Comparison of ENCODE assay signal across 8 cellular contexts in the genomic region with DNA sequence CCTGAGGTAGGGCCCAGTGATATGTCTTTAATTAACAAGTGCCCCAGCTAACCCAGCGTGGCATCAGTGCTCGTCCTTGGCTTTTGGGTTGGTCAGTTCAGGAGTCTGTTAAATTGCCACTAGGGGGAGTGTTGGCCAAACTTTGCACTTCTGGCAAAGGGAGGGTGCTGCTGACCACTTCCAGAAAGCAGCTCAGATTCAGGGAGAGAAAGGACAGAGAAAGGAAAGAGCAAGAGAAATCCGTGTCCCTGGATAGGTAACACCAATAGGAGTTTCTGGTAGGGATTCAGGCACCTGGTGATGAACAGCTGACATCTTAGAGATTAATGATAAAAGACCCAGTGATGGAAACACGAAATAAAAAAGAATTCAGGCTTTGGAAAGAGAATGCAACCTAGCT.
DNase-seq lines count a peak whose midpoint lies in the region; ATAC-seq, FAIRE-seq and TF ChIP-seq lines count a peak whose summit lies in the region.

No MANE protein-coding gene starts in this region.

- BruUV-seq in endothelial cell of umbilical vein (replicated peaks; lab: Mats Ljungman, UMichigan): no TSS peak

- FAIRE-seq in endothelial cell of umbilical vein (lab: Jason Lieb, UNC): peak; percentile 71

- no peaks in the 10 kb centered on the region for H3K36me3 ChIP-seq in Peyer's patch
- H3K36me3 ChIP-seq in endothelial cell of umbilical vein (ENCODE audit: control insufficient read depth in 2 of 2, extremely low read depth in 1 of 2, insufficient read depth in 2 of 2, low read length in 2 of 2): no peaks in the 10 kb centered on the region
- no peaks in the 10 kb centered on the region for H3K36me3 ChIP-seq in mucosa of descending colon (ENCODE audit: low read depth)

- no peaks in the 10 kb centered on the region for H3K27me3 ChIP-seq in Peyer's patch
- H3K27me3 ChIP-seq in endothelial cell of umbilical vein (ENCODE audit: control insufficient read depth in 2 of 2, insufficient read depth in 2 of 2, low read length in 2 of 2): no peaks in the 10 kb centered on the region

- intact Hi-C loops in endothelial cell of umbilical vein (cut with micrococcal nuclease): loop anchor here (1.0 to 5.0 kb wide), 5 partner anchors 19 to 495 kb away; no protein-coding TSS in a partner anchor
- intact Hi-C loops in mucosa of descending colon (cut with DNase I, micrococcal nuclease): no loop called here

- TF ChIP-seq CTCF in Peyer's patch (IDR thresholded peaks at IDR 0.05) (peak in 5 of 6 experiments; percentile 12 to 57 (median 49)), endothelial cell of umbilical vein (IDR thresholded peaks at IDR 0.05; ENCODE audit: extremely low read depth in 1 of 2, insufficient read depth in 1 of 2, low read depth in 1 of 2, low read length in 2 of 2) (peak; percentile 78 to 86), mucosa of descending colon (IDR thresholded peaks at IDR 0.05) (peak; percentile 36)

- no peaks in the 10 kb centered on the region for H3K79me2 ChIP-seq in endothelial cell of umbilical vein (ENCODE audit: control insufficient read depth, insufficient read depth, low read length)

- H3K4me1 ChIP-seq in Peyer's patch (no peaks in the 10 kb centered on the region), endothelial cell of umbilical vein (ENCODE audit: control insufficient read depth, extremely low read depth, insufficient read depth, low read length) (peaks cover 19% of the 10 kb centered on the region), mucosa of descending colon (ENCODE audit: low read depth) (peaks cover 7% of the 10 kb centered on the region)

- H4K20me1 ChIP-seq in endothelial cell of umbilical vein (replicated peaks; ENCODE audit: control insufficient read depth, extremely low read depth, insufficient read depth, low read length): no peaks in the 10 kb centered on the region

- no peaks in the 10 kb centered on the region for H3K9me1 ChIP-seq in endothelial cell of umbilical vein (replicated peaks; ENCODE audit: control insufficient read depth, extremely low read depth, insufficient read depth, low read length)

- TF ChIP-seq POLR2A in Peyer's patch (IDR thresholded peaks at IDR 0.05): no peak
- TF ChIP-seq POLR2A in endothelial cell of umbilical vein (IDR thresholded peaks at IDR 0.05; ENCODE audit: low read depth, low read length): no peak

- POLR2A ChIA-PET in endothelial cell of umbilical vein (lab: Charles Lee): interaction anchor here (0.8 kb wide), 1 partner anchor 214 kb away, joined by 3 read pairs; no protein-coding TSS in a partner anchor

- H3K27ac ChIP-seq in Peyer's patch (no peak overlapping the region), endothelial cell of umbilical vein (ENCODE audit: insufficient read depth, low read depth, low read length) (no peak overlapping the region)

- no peak overlapping the region for H3K4me2 ChIP-seq in endothelial cell of umbilical vein (ENCODE audit: insufficient read depth, low read length)

- DNase-seq in COLO668 (lab: John Stamatoyannopoulos, UW; ENCODE audit: unreplicated experiment) (peak; percentile 33), HCEC 1CT (peak; percentile 52), Peyer's patch (peak in 1 of 3 donors; percentile 65), endothelial cell of umbilical vein (ENCODE audit: low read depth, low spot score) (peak; percentile 72), mucosa of descending colon (peak in 1 of 3 donors; percentile 36), NCI-H1436 (lab: John Stamatoyannopoulos, UW) (no peak), COR-L47 (lab: John Stamatoyannopoulos, UW) (no peak)

- ATAC-seq in mucosa of descending colon: peak; percentile 65
- ATAC-seq in HG03520 (IDR thresholded peaks at IDR 0.05; ENCODE audit: unreplicated experiment): no peak

- dilution Hi-C loops in endothelial cell of umbilical vein (cut with MboI; ENCODE audit: extremely low pct_ligation_motif_present, low sequenced_read_pairs): no loop called here

- H3K9ac ChIP-seq in endothelial cell of umbilical vein (replicated peaks; ENCODE audit: extremely low read depth, insufficient read depth, low read length): no peak overlapping the region

- no peak overlapping the region for H2AFZ ChIP-seq in endothelial cell of umbilical vein (ENCODE audit: low read depth, low read length)

- no peaks in the 10 kb centered on the region for H3K9me3 ChIP-seq in Peyer's patch
- no peaks in the 10 kb centered on the region for H3K9me3 ChIP-seq in endothelial cell of umbilical vein (replicated peaks; ENCODE audit: control insufficient read depth, insufficient read depth, low read length)
- H3K9me3 ChIP-seq in mucosa of descending colon: no peaks in the 10 kb centered on the region

- CTCF ChIA-PET in endothelial cell of umbilical vein (lab: Charles Lee): interaction anchor here (0.5 to 6.9 kb wide), 55 partner anchors 9 to 864 kb away, joined by 3 to 366 read pairs (median 4); no protein-coding TSS in a partner anchor

- H3K4me3 ChIP-seq in Peyer's patch: no peak overlapping the region
- no peak overlapping the region for H3K4me3 ChIP-seq in endothelial cell of umbilical vein (replicated peaks in 1 of 3; ENCODE audit: insufficient read depth in 1 of 3, low read depth in 1 of 3, low read length in 3 of 3)
- H3K4me3 ChIP-seq in mucosa of descending colon: no peak overlapping the region

TF ChIP-seq in endothelial cell of umbilical vein, 7 proteins besides CTCF, POLR2A, EP300 and RAD21:
- TF ChIP-seq FOS (IDR thresholded peaks at IDR 0.05; ENCODE audit: borderline replicate concordance, insufficient read depth, low read length): no peak
- no peak for TF ChIP-seq MYC (IDR thresholded peaks at IDR 0.05; ENCODE audit: low read depth, low read length)
- TF ChIP-seq EZH2 (IDR thresholded peaks at IDR 0.05; ENCODE audit: borderline replicate concordance, low read depth, low read length, severe bottlenecking): no peak
- TF ChIP-seq, protein P1, sequence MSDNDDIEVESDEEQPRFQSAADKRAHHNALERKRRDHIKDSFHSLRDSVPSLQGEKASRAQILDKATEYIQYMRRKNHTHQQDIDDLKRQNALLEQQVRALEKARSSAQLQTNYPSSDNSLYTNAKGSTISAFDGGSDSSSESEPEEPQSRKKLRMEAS (IDR thresholded peaks at IDR 0.05; ENCODE audit: insufficient read depth, insufficient read length): no peak
- TF ChIP-seq GATA2 (IDR thresholded peaks at IDR 0.05; ENCODE audit: insufficient read depth, insufficient read length, low read depth, low read length): no peak
- TF ChIP-seq POLR2AphosphoS5 (IDR thresholded peaks at IDR 0.05; ENCODE audit: insufficient read depth, low read depth, low read length): no peak
- no peak for TF ChIP-seq JUN (IDR thresholded peaks at IDR 0.05; ENCODE audit: borderline replicate concordance, insufficient read depth, insufficient read length, low read depth)

Comparison
In these comparisons a context has a peak if more than half of its experiments do, and no peak if none do; other contexts are left out.
1. DNase-seq: peak in COLO668 (single experiment), HCEC 1CT (single experiment) and endothelial cell of umbilical vein (single experiment); none in NCI-H1436 (single experiment) and COR-L47 (single experiment).
2. Peak in every context shown above with its lines, with median percentiles within 50 percentile points of each other: CTCF ChIP-seq.